Comparison of ENCODE assay signal across 22 cellular contexts in genomic region chr14:36001936-36002335, GRCh38.
DNase-seq lines count a peak whose midpoint lies in the region; ATAC-seq, FAIRE-seq and TF ChIP-seq lines count a peak whose summit lies in the region.
"Had no signal": no experiment of that assay in that cellular context is flagged by ENCODE, and none has a peak within 500 bp of the region (broad histone marks: within the 10 kb centered on the region; RNA-seq: fewer than 3 reads in every experiment).

No MANE protein-coding gene starts in this region.

- no peaks in the 10 kb centered on the region for H3K27me3 ChIP-seq in H9 (ENCODE audit: insufficient read depth, low read length)
- H3K27me3 ChIP-seq in H1 (replicated peaks in 1 of 4; ENCODE audit: control insufficient read depth in 3 of 4, extremely low read depth in 1 of 4, insufficient read depth in 3 of 4, low read length in 3 of 4), result no peaks in the 10 kb centered on the region; a peak in 1 of 7 replicates
- peaks cover 0 to 54% (median 0%) of the 10 kb centered on the region in 3 experiments for H3K27me3 ChIP-seq in neuronal stem cell (ENCODE audit: control insufficient read depth in 3 of 3, insufficient read depth in 3 of 3, low read depth in 1 of 3, low read length in 3 of 3)
- H3K27me3 ChIP-seq: BLaER1 treated with 17β-estradiol and CSF1 and Interleukin-3, amounts not matched to agents 10 nM and 100 nM had no signal

- H3K23ac ChIP-seq in H9 (ENCODE audit: insufficient read length, low read depth, low read length), result no peak overlapping the region
- no peak overlapping the region for H3K23ac ChIP-seq in H1 (ENCODE audit: insufficient read length)
- H3K23ac ChIP-seq in neuronal stem cell (ENCODE audit: low read depth, low read length, poor library complexity), result no peak overlapping the region

- H3K14ac ChIP-seq in H9 (ENCODE audit: insufficient read depth, low read length) (no peak overlapping the region; the same call in 1 of the 2 replicates), H1 (ENCODE audit: insufficient read length) (no peak overlapping the region), neuronal stem cell (ENCODE audit: low read length) (no peak overlapping the region)

- H3K23me2 ChIP-seq in H9 (ENCODE audit: insufficient read length, low read depth, low read length, poor library complexity, severe bottlenecking) (no peaks in the 10 kb centered on the region), H1 (ENCODE audit: low read depth, low read length) (no peaks in the 10 kb centered on the region)

- no peaks in the 10 kb centered on the region; the same call in 1 of the 2 replicates for H3K27me3 Mint-ChIP-seq in H9 (ENCODE audit: low read depth)
- peaks cover 14% of the 10 kb centered on the region for H3K27me3 Mint-ChIP-seq in activated T-helper 2 cell treated with anti-CD3 and anti-CD28 coated beads, Interferon-gamma antibody, Interleukin-2, Interleukin-4, amounts not matched to agents 10 μg/mL and 5 μg/mL and 100 μg/mL, durations not matched to agents 14 hours and 24 hours and 36 hours (ENCODE audit: low read depth)

- H2AFZ ChIP-seq in H9 (ENCODE audit: low read length) (no peak overlapping the region), H1 (ENCODE audit: low read length) (no peak overlapping the region), neuronal stem cell (ENCODE audit: low read length) (no peak overlapping the region)

- ATAC-seq in HG02970 (IDR thresholded peaks at IDR 0.05; ENCODE audit: low FRiP score, unreplicated experiment) (no peak), HG02981 (IDR thresholded peaks at IDR 0.05; ENCODE audit: unreplicated experiment) (no peak)
- ATAC-seq: CD8-positive, alpha-beta T cell had no signal

- H3K4me1 ChIP-seq in H9 (ENCODE audit: insufficient read depth, low read length) (peaks cover 10% of the 10 kb centered on the region; the same call in 1 of the 2 replicates), H1 (replicated peaks in 1 of 4; ENCODE audit: control insufficient read depth in 3 of 4, insufficient read depth in 4 of 4, low read length in 3 of 4) (peaks cover 0 to 7% (median 4%) of the 10 kb centered on the region in 4 experiments; a peak in 4 of 7 replicates), neuronal stem cell (ENCODE audit: control insufficient read depth in 2 of 2, insufficient read depth in 1 of 2, low read depth in 1 of 2, low read length in 2 of 2) (peaks cover 0 to 6% of the 10 kb centered on the region in 2 donors)
- H3K4me1 ChIP-seq: BLaER1 treated with 17β-estradiol and CSF1 and Interleukin-3, amounts not matched to agents 10 nM and 100 nM; Caco-2 had no signal

- H3K56ac ChIP-seq in H9 (ENCODE audit: insufficient read length, low read depth, low read length) (no peak overlapping the region), H1 (replicated peaks; ENCODE audit: insufficient read length, low read depth, low read length) (no peak overlapping the region)

- H2AK5ac ChIP-seq in H9 (ENCODE audit: insufficient read length, low read length), result no peak overlapping the region
- no peak overlapping the region for H2AK5ac ChIP-seq in H1 (ENCODE audit: low read depth, low read length)
- no peak overlapping the region for H2AK5ac ChIP-seq in neuronal stem cell (ENCODE audit: low read depth, low read length)

- intact Hi-C loops in activated T-helper 2 cell treated with anti-CD3 and anti-CD28 coated beads, Interferon-gamma antibody, Interleukin-2, Interleukin-4, amounts not matched to agents 10 μg/mL and 5 μg/mL and 100 μg/mL, durations not matched to agents 14 hours and 24 hours and 36 hours (cut with micrococcal nuclease), result no loop called here

- H3K4me3 ChIP-seq in H1 (ENCODE audit: extremely low read depth in 1 of 4, insufficient read depth in 2 of 4, low read depth in 3 of 4, low read length in 4 of 4) (no peak overlapping the region), neuronal stem cell (ENCODE audit: low read length in 2 of 2) (no peak overlapping the region)
- H3K4me3 ChIP-seq: BLaER1 treated with 17β-estradiol and CSF1 and Interleukin-3, amounts not matched to agents 10 nM and 100 nM had no signal

- H3K9me3 Mint-ChIP-seq in H9, result no peaks in the 10 kb centered on the region
- H3K9me3 Mint-ChIP-seq in activated T-helper 2 cell treated with anti-CD3 and anti-CD28 coated beads, Interferon-gamma antibody, Interleukin-2, Interleukin-4, amounts not matched to agents 10 μg/mL and 5 μg/mL and 100 μg/mL, durations not matched to agents 14 hours and 24 hours and 36 hours, result no peaks in the 10 kb centered on the region
- H3K9me3 Mint-ChIP-seq: CD4-positive, alpha-beta T cell; CD8-positive, alpha-beta T cell had no signal

- no peak overlapping the region for H2BK12ac ChIP-seq in H9 (ENCODE audit: insufficient read length, low read depth, low read length)
- H2BK12ac ChIP-seq in H1 (ENCODE audit: low read depth, low read length), result no peak overlapping the region
- H2BK12ac ChIP-seq in neuronal stem cell (ENCODE audit: low read length), result no peak overlapping the region

- POLR2A ChIA-PET in H1 (lab: Charles Lee; ENCODE audit: partially characterized antibody), result no interaction called here

- TF ChIP-seq EP300 in H1 (IDR thresholded peaks at IDR 0.05; ENCODE audit: borderline replicate concordance in 1 of 2, low read depth in 2 of 2, low read length in 2 of 2), result no peak

- no peak overlapping the region for H2BK15ac ChIP-seq in H9 (ENCODE audit: low read depth, low read length)
- no peak overlapping the region for H2BK15ac ChIP-seq in H1 (ENCODE audit: low read length)
- no peak overlapping the region for H2BK15ac ChIP-seq in neuronal stem cell (ENCODE audit: low read length)

- no peak overlapping the region for H2BK120ac ChIP-seq in H9 (ENCODE audit: low read depth, low read length, poor library complexity, severe bottlenecking)
- no peak overlapping the region for H2BK120ac ChIP-seq in H1 (replicated peaks; ENCODE audit: low read depth, low read length)
- peak overlapping the region; percentile 9 for H2BK120ac ChIP-seq in neuronal stem cell (ENCODE audit: low read depth, low read length)

- no peaks in the 10 kb centered on the region for H3K36me3 ChIP-seq in H1 (ENCODE audit: control insufficient read depth in 2 of 4, insufficient read depth in 4 of 4, low read length in 3 of 4)
- H3K36me3 ChIP-seq in neuronal stem cell (replicated peaks in 1 of 2; ENCODE audit: control insufficient read depth in 2 of 2, insufficient read depth in 2 of 2, low read length in 2 of 2), result no peaks in the 10 kb centered on the region
- H3K36me3 ChIP-seq: BLaER1 treated with 17β-estradiol and CSF1 and Interleukin-3, amounts not matched to agents 10 nM and 100 nM had no signal

- no peaks in the 10 kb centered on the region for H3K9me3 ChIP-seq in H9 (ENCODE audit: control insufficient read depth, low read depth, low read length)
- H3K9me3 ChIP-seq in H1 (ENCODE audit: insufficient read depth in 2 of 2, low read depth in 1 of 2, low read length in 1 of 2), result no peaks in the 10 kb centered on the region
- H3K9me3 ChIP-seq in neuronal stem cell (replicated peaks in 1 of 2; ENCODE audit: control insufficient read depth in 2 of 2, insufficient read depth in 1 of 2, low read depth in 1 of 2, low read length in 2 of 2), result no peaks in the 10 kb centered on the region
- H3K9me3 ChIP-seq: BLaER1 treated with 17β-estradiol and CSF1 and Interleukin-3, amounts not matched to agents 10 nM and 100 nM; Caco-2 had no signal

- H3K4me1 Mint-ChIP-seq in H9, result peaks cover 40 to 42% of the 10 kb centered on the region in 2 experiments
- H3K4me1 Mint-ChIP-seq in activated T-helper 2 cell treated with anti-CD3 and anti-CD28 coated beads, Interferon-gamma antibody, Interleukin-2, Interleukin-4, amounts not matched to agents 10 μg/mL and 5 μg/mL and 100 μg/mL, durations not matched to agents 14 hours and 24 hours and 36 hours (ENCODE audit: low read depth), result peaks cover 2% of the 10 kb centered on the region
- H3K4me1 Mint-ChIP-seq: B cell had no signal

- TF ChIP-seq CTCF in H9 (conservative IDR thresholded peaks at IDR 0.05), result no peak
- no peak for TF ChIP-seq CTCF in H1 (IDR thresholded peaks at IDR 0.05; ENCODE audit: control extremely low read depth in 1 of 3, insufficient read depth in 1 of 3, low read depth in 1 of 3, low read length in 3 of 3)

- H3K9ac ChIP-seq in H9 (ENCODE audit: extremely low read depth, insufficient read length, low read length) (no peak overlapping the region), H1 (replicated peaks in 1 of 4; ENCODE audit: extremely low read depth in 1 of 4, low read depth in 3 of 4, low read length in 3 of 4) (no peak overlapping the region), neuronal stem cell (ENCODE audit: low read depth, low read length, poor library complexity) (no peak overlapping the region)
- H3K9ac ChIP-seq: BLaER1 treated with 17β-estradiol and CSF1 and Interleukin-3, amounts not matched to agents 10 nM and 100 nM had no signal

- H4K20me1 ChIP-seq in H9 (ENCODE audit: control insufficient read depth, insufficient read depth, insufficient read length) (no peaks in the 10 kb centered on the region), H1 (replicated peaks in 1 of 2; ENCODE audit: control insufficient read depth in 1 of 2, insufficient read depth in 2 of 2, low read length in 2 of 2) (no peaks in the 10 kb centered on the region)
- H4K20me1 ChIP-seq: BLaER1 treated with 17β-estradiol and CSF1 and Interleukin-3, amounts not matched to agents 10 nM and 100 nM had no signal

- H3K4me2 ChIP-seq in H9 (ENCODE audit: insufficient read depth, insufficient read length, low read length), result no peak overlapping the region
- no peak overlapping the region for H3K4me2 ChIP-seq in H1 (ENCODE audit: insufficient read depth in 1 of 2, low read depth in 2 of 2, low read length in 2 of 2)
- no peak overlapping the region for H3K4me2 ChIP-seq in neuronal stem cell (ENCODE audit: insufficient read depth, low read length, poor library complexity, severe bottlenecking)
- H3K4me2 ChIP-seq: BLaER1 treated with 17β-estradiol and CSF1 and Interleukin-3, amounts not matched to agents 10 nM and 100 nM had no signal

- no peaks in the 10 kb centered on the region for H3K79me1 ChIP-seq in H9 (ENCODE audit: insufficient read depth, low read depth, low read length, poor library complexity, severe bottlenecking)
- H3K79me1 ChIP-seq in H1 (ENCODE audit: low read depth, low read length), result no peaks in the 10 kb centered on the region
- no peaks in the 10 kb centered on the region for H3K79me1 ChIP-seq in neuronal stem cell (ENCODE audit: low read depth, low read length)

- H4K8ac ChIP-seq in H9 (replicated peaks; ENCODE audit: insufficient read length, low read depth, low read length), result no peak overlapping the region
- no peak overlapping the region for H4K8ac ChIP-seq in H1 (ENCODE audit: extremely low read depth, insufficient read depth, low read length)
- no peak overlapping the region for H4K8ac ChIP-seq in neuronal stem cell (ENCODE audit: low read depth, low read length)

- no peaks in the 10 kb centered on the region for H3K79me2 ChIP-seq in H9 (ENCODE audit: insufficient read depth, low read length)
- H3K79me2 ChIP-seq in H1 (ENCODE audit: control insufficient read depth in 1 of 2, insufficient read depth in 2 of 2, low read length in 2 of 2), result no peaks in the 10 kb centered on the region

- H4K5ac ChIP-seq in H9 (ENCODE audit: insufficient read length, low read depth, low read length) (peak overlapping the region; percentile 50), H1 (ENCODE audit: insufficient read length, low read depth, low read length) (no peak overlapping the region)

- TF ChIP-seq RAD21 in H1 (IDR thresholded peaks at IDR 0.05 in 1 of 2, conservative IDR thresholded peaks at IDR 0.05 in 1 of 2; ENCODE audit: low read depth in 2 of 2, low read length in 2 of 2), result no peak

- no peak overlapping the region for H4K91ac ChIP-seq in H9 (ENCODE audit: insufficient read length, low read depth, low read length)
- H4K91ac ChIP-seq in H1 (replicated peaks; ENCODE audit: insufficient read length, low read length), result no peak overlapping the region
- no peak overlapping the region for H4K91ac ChIP-seq in neuronal stem cell (ENCODE audit: low read depth, low read length, poor library complexity)

- peak overlapping the region in 1 of 3 experiments; percentile 8; a peak in 1 of 7 replicates for H3K27ac Mint-ChIP-seq in H9
- H3K27ac Mint-ChIP-seq in activated T-helper 2 cell treated with anti-CD3 and anti-CD28 coated beads, Interferon-gamma antibody, Interleukin-2, Interleukin-4, amounts not matched to agents 10 μg/mL and 5 μg/mL and 100 μg/mL, durations not matched to agents 14 hours and 24 hours and 36 hours, result no peak overlapping the region
- H3K27ac Mint-ChIP-seq: B cell; CD4-positive, alpha-beta T cell; CD8-positive, alpha-beta T cell had no signal

- H3K27ac ChIP-seq in H9 (ENCODE audit: insufficient read length, low read depth, low read length) (no peak overlapping the region), H1 (ENCODE audit: low read depth, low read length) (no peak overlapping the region), neuronal stem cell (replicated peaks; ENCODE audit: low read length) (peak overlapping the region; percentile 17)
- H3K27ac ChIP-seq: BLaER1 treated with 17β-estradiol and CSF1 and Interleukin-3, amounts not matched to agents 10 nM and 100 nM; C4-2B had no signal

- TF ChIP-seq POLR2A in H1 (IDR thresholded peaks at IDR 0.05; ENCODE audit: control extremely low read depth in 1 of 2, low read depth in 2 of 2, low read length in 2 of 2), result no peak

- H3K18ac ChIP-seq in H9 (ENCODE audit: insufficient read length, low read depth, low read length) (no peak overlapping the region), H1 (ENCODE audit: extremely low read depth, low read length) (no peak overlapping the region), neuronal stem cell (ENCODE audit: low read length) (peak overlapping the region; percentile 53)

- no peak overlapping the region for H2BK5ac ChIP-seq in H9 (ENCODE audit: insufficient read length, low read length)
- no peak overlapping the region for H2BK5ac ChIP-seq in H1 (ENCODE audit: low read depth, low read length)
- no peak overlapping the region for H2BK5ac ChIP-seq in neuronal stem cell (ENCODE audit: low read length)

- H3K4ac ChIP-seq in H9 (ENCODE audit: low read depth, low read length) (no peak overlapping the region), H1 (replicated peaks; ENCODE audit: insufficient read length, low read depth, low read length) (no peak overlapping the region), neuronal stem cell (ENCODE audit: low read length) (no peak overlapping the region)

- DNase-seq in H9 (no peak), H1 (ENCODE audit: low read depth in 1 of 2, low spot score in 2 of 2) (no peak), neuronal stem cell (ENCODE audit: low spot score) (no peak)
- no peak for DNase-seq in activated T-helper 2 cell treated with anti-CD3 and anti-CD28 coated beads, Interferon-gamma antibody, Interleukin-2, Interleukin-4, amounts not matched to agents 10 μg/mL and 5 μg/mL and 100 μg/mL, durations not matched to agents 14 hours and 24 hours and 36 hours (ENCODE audit: low spot score)
- DNase-seq: 8988T; AML-193; Caco-2; Calu3; CD4-positive, alpha-beta T cell; CD8-positive, alpha-beta T cell; DMS79 treated with DMSO at 0.1 percent for 48 hours; GF-D8 had no signal

- H2BK20ac ChIP-seq in H9 (ENCODE audit: low read depth, low read length, poor library complexity, severe bottlenecking) (no peak overlapping the region), H1 (ENCODE audit: low read length) (no peak overlapping the region)

- CTCF ChIA-PET in H1 (lab: Charles Lee; ENCODE audit: partially characterized antibody), result interaction anchor here (1.3 to 2.3 kb wide), 3 partner anchors 12 to 48 kb away, joined by 3 to 6 read pairs (median 4); no protein-coding TSS in a partner anchor

- FAIRE-seq in H1 (lab: Jason Lieb, UNC), result no peak
- FAIRE-seq: A204.1, D721Med, G401.6, GM12891, GM19239 had no signal

- no CpG with 5 or more reads among the region's 4 CpGs for WGBS in H9 (ENCODE audit: extremely low coverage, insufficient read length, low lambda C conversion rate)
- WGBS in H1 (ENCODE audit: extremely low coverage in 1 of 2, insufficient coverage in 1 of 2, insufficient read length in 1 of 2, insufficient replicate concordance in 2 of 2, low coverage in 1 of 2, low lambda C conversion rate in 2 of 2, missing lambda C conversion rate in 1 of 2), 2 experiments, result 85% methylated on average over 4 of the region's 4 CpGs; no CpG with 5 or more reads in 1 of the 2 experiments
- no CpG with 5 or more reads among the region's 4 CpGs for WGBS in neuronal stem cell (ENCODE audit: extremely low coverage in 2 of 2, insufficient read length in 2 of 2, insufficient replicate concordance in 1 of 2), 2 donors

- H3T11ph ChIP-seq in H9 (ENCODE audit: low read length), result no peak overlapping the region

- no peaks in the 10 kb centered on the region for H3K36me3 Mint-ChIP-seq in H9 (ENCODE audit: insufficient read depth in 1 of 3, low read depth in 3 of 3)
- H3K36me3 Mint-ChIP-seq in activated T-helper 2 cell treated with anti-CD3 and anti-CD28 coated beads, Interferon-gamma antibody, Interleukin-2, Interleukin-4, amounts not matched to agents 10 μg/mL and 5 μg/mL and 100 μg/mL, durations not matched to agents 14 hours and 24 hours and 36 hours (ENCODE audit: low read depth), result no peaks in the 10 kb centered on the region
- H3K36me3 Mint-ChIP-seq: CD8-positive, alpha-beta T cell had no signal

- no peak overlapping the region for H3K4me3 Mint-ChIP-seq in H9
- H3K4me3 Mint-ChIP-seq in activated T-helper 2 cell treated with anti-CD3 and anti-CD28 coated beads, Interferon-gamma antibody, Interleukin-2, Interleukin-4, amounts not matched to agents 10 μg/mL and 5 μg/mL and 100 μg/mL, durations not matched to agents 14 hours and 24 hours and 36 hours (ENCODE audit: low read depth), result no peak overlapping the region
- H3K4me3 Mint-ChIP-seq: B cell; CD4-positive, alpha-beta T cell; CD8-positive, alpha-beta T cell had no signal
